15 cellular contexts compared by ENCODE assay signal in the genomic region with DNA sequence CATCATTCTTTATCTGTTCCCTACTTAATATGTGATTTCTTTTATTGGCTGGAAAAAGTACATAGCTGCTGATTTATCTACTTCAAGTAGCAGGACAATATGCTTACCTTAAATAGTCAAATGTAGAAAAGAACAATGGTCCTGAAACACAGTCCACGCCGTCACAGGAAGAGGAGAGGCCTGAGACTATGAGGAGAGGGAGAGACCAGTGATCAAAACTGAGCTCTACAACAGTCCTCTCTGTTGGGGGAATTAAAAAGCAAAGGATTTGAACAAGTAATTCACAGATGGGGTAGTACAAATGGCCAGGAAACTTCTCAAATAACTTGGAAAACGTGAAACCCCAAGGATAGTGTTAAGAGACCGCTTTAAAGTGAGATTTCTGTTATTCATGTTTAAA. TPM values are rescaled to one million over a fixed set of nuclear protein-coding genes. Genes with fewer than 3 reads are reported as not detected.
DNase-seq lines count a peak whose midpoint lies in the region; FAIRE-seq and TF ChIP-seq lines count a peak whose summit lies in the region.
"Had no signal": no experiment of that assay in that cellular context is flagged by ENCODE, and none has a peak within 500 bp of the region (broad histone marks: within the 10 kb centered on the region; RNA-seq: fewer than 3 reads in every experiment).

No MANE protein-coding gene starts in this region.

- no peak overlapping the region for H2AK5ac ChIP-seq in H1 (ENCODE audit: low read depth, low read length)

- H3K27ac ChIP-seq in H1 (ENCODE audit: low read depth, low read length), result no peak overlapping the region
- no peak overlapping the region for H3K27ac ChIP-seq in osteoblast (ENCODE audit: low read depth, low read length)
- H3K27ac ChIP-seq: epithelial cell of prostate, KMS-11, lower lobe of right lung had no signal

- WGBS in H1 (ENCODE audit: extremely low coverage in 1 of 2, insufficient coverage in 1 of 2, insufficient read length in 1 of 2, insufficient replicate concordance in 2 of 2, low coverage in 1 of 2, low lambda C conversion rate in 2 of 2, missing lambda C conversion rate in 1 of 2), 2 experiments, result 54% methylated on average over 4 of the region's 4 CpGs; no CpG with 5 or more reads in 1 of the 2 experiments

- TF ChIP-seq CTCF in Caco-2 (IDR thresholded peaks at IDR 0.05; ENCODE audit: insufficient read depth in 1 of 2, low read depth in 1 of 2, low read length in 1 of 2, severe bottlenecking in 1 of 2, unreplicated experiment in 1 of 2) (no peak), Loucy (conservative IDR thresholded peaks at IDR 0.05; ENCODE audit: low read length) (no peak), H1 (IDR thresholded peaks at IDR 0.05; ENCODE audit: control extremely low read depth in 1 of 3, insufficient read depth in 1 of 3, low read depth in 1 of 3, low read length in 3 of 3) (no peak), osteoblast (IDR thresholded peaks at IDR 0.05; ENCODE audit: extremely low read depth, low read depth, low read length) (no peak)

- no peaks in the 10 kb centered on the region for H3K36me3 ChIP-seq in Caco-2 (ENCODE audit: control insufficient read depth, insufficient read depth, low read length)
- H3K36me3 ChIP-seq in Loucy (ENCODE audit: insufficient read depth, low read length), result no peaks in the 10 kb centered on the region
- H3K36me3 ChIP-seq in H1 (ENCODE audit: control insufficient read depth in 2 of 4, insufficient read depth in 4 of 4, low read length in 3 of 4), result no peaks in the 10 kb centered on the region
- no peaks in the 10 kb centered on the region for H3K36me3 ChIP-seq in osteoblast (ENCODE audit: insufficient read depth, low read length)
- H3K36me3 ChIP-seq: lower lobe of right lung had no signal

- no peak overlapping the region for H2BK12ac ChIP-seq in H1 (ENCODE audit: low read depth, low read length)

- intact Hi-C loops in Caco-2 (cut with micrococcal nuclease; ENCODE audit: unreplicated experiment), result loop anchor here (1.0 to 5.0 kb wide), 5 partner anchors 97 to 359 kb away; a partner anchor contains a TSS

- H3K56ac ChIP-seq in H1 (replicated peaks; ENCODE audit: insufficient read length, low read depth, low read length), result no peak overlapping the region

- H3K27ac Mint-ChIP-seq in Caco-2 (ENCODE audit: unreplicated experiment), result peak overlapping the region; percentile 58
- H3K27ac Mint-ChIP-seq in activated naive CD8-positive, alpha-beta T cell treated with anti-CD3 and anti-CD28 coated beads for 36 hours, result no peak overlapping the region
- H3K27ac Mint-ChIP-seq: natural killer cell treated with Interleukin-12 subunit alpha and Interleukin-12 subunit beta and Interleukin-15 and Interleukin-18, amount 100 ng/mL, for 72 hours had no signal

- H3K9me3 ChIP-seq in Caco-2 (no peaks in the 10 kb centered on the region), Loucy (ENCODE audit: insufficient read depth, low read depth, low read length) (no peaks in the 10 kb centered on the region), H1 (ENCODE audit: insufficient read depth in 2 of 2, low read depth in 1 of 2, low read length in 1 of 2) (no peaks in the 10 kb centered on the region), osteoblast (ENCODE audit: low read depth, low read length) (no peaks in the 10 kb centered on the region)
- H3K9me3 ChIP-seq: lower lobe of right lung had no signal

- BruUV-seq in Caco-2 (replicated peaks; lab: Mats Ljungman, UMichigan), result no TSS peak

- TF ChIP-seq RAD21 in H1 (IDR thresholded peaks at IDR 0.05 in 1 of 2, conservative IDR thresholded peaks at IDR 0.05 in 1 of 2; ENCODE audit: low read depth in 2 of 2, low read length in 2 of 2), result no peak

- H2BK20ac ChIP-seq in H1 (ENCODE audit: low read length), result no peak overlapping the region

- no peak overlapping the region for H3K4me3 ChIP-seq in Caco-2 (ENCODE audit: low read depth, low read length)
- no peak overlapping the region for H3K4me3 ChIP-seq in Loucy (ENCODE audit: low read length, poor library complexity, severe bottlenecking)
- no peak overlapping the region for H3K4me3 ChIP-seq in H1 (ENCODE audit: extremely low read depth in 1 of 4, insufficient read depth in 2 of 4, low read depth in 3 of 4, low read length in 4 of 4)
- H3K4me3 ChIP-seq in osteoblast (ENCODE audit: insufficient read depth, low read length), result no peak overlapping the region
- H3K4me3 ChIP-seq: lower lobe of right lung had no signal

- POLR2A ChIA-PET in Caco-2 (lab: Charles Lee) (interaction anchor here (0.5 to 1.1 kb wide), 3 partner anchors 64 to 965 kb away, joined by 4 to 6 read pairs (median 4); no protein-coding TSS in a partner anchor), H1 (lab: Charles Lee; ENCODE audit: partially characterized antibody) (interaction anchor here (1.2 to 1.4 kb wide), 2 partner anchors 25 to 107 kb away, joined by 4 read pairs; no protein-coding TSS in a partner anchor)

- H3K4me3 Mint-ChIP-seq in Caco-2 (ENCODE audit: unreplicated experiment), result no peak overlapping the region
- no peak overlapping the region for H3K4me3 Mint-ChIP-seq in activated naive CD8-positive, alpha-beta T cell treated with anti-CD3 and anti-CD28 coated beads for 36 hours
- H3K4me3 Mint-ChIP-seq: natural killer cell treated with Interleukin-12 subunit alpha and Interleukin-12 subunit beta and Interleukin-15 and Interleukin-18, amount 100 ng/mL, for 72 hours had no signal

- no peaks in the 10 kb centered on the region for H3F3A ChIP-seq in Loucy (ENCODE audit: low read depth)

- no peaks in the 10 kb centered on the region for H3K27me3 ChIP-seq in Caco-2 (replicated peaks; ENCODE audit: control insufficient read depth, insufficient read depth, low read length)
- no peaks in the 10 kb centered on the region for H3K27me3 ChIP-seq in Loucy (ENCODE audit: insufficient read depth, low read length, poor library complexity, severe bottlenecking)
- no peaks in the 10 kb centered on the region for H3K27me3 ChIP-seq in H1 (replicated peaks in 1 of 4; ENCODE audit: control insufficient read depth in 3 of 4, extremely low read depth in 1 of 4, insufficient read depth in 3 of 4, low read length in 3 of 4)
- H3K27me3 ChIP-seq in osteoblast (ENCODE audit: insufficient read depth, low read length), result no peaks in the 10 kb centered on the region

- FAIRE-seq in H1 (lab: Jason Lieb, UNC) (no peak), GM12892 (lab: Jason Lieb, UNC) (no peak)
- FAIRE-seq: colon had no signal

- no peak for TF ChIP-seq EP300 in H1 (IDR thresholded peaks at IDR 0.05; ENCODE audit: borderline replicate concordance in 1 of 2, low read depth in 2 of 2, low read length in 2 of 2)

- no peak overlapping the region for H4K91ac ChIP-seq in H1 (replicated peaks; ENCODE audit: insufficient read length, low read length)

- CTCF ChIA-PET in Caco-2 (lab: Charles Lee) (interaction anchor here (0.6 to 2.7 kb wide), 16 partner anchors 29 to 426 kb away, joined by 3 to 48 read pairs (median 4); a partner anchor contains a TSS), H1 (lab: Charles Lee; ENCODE audit: partially characterized antibody) (interaction anchor here (0.6 to 5.4 kb wide), 67 partner anchors 8 to 637 kb away, joined by 3 to 92 read pairs (median 5); a partner anchor contains a TSS)

- no peaks in the 10 kb centered on the region for H4K20me1 ChIP-seq in Loucy (ENCODE audit: insufficient read depth, low read length, poor library complexity, severe bottlenecking)
- no peaks in the 10 kb centered on the region for H4K20me1 ChIP-seq in H1 (replicated peaks in 1 of 2; ENCODE audit: control insufficient read depth in 1 of 2, insufficient read depth in 2 of 2, low read length in 2 of 2)
- no peaks in the 10 kb centered on the region for H4K20me1 ChIP-seq in osteoblast (ENCODE audit: insufficient read depth, low read length)

- no peaks in the 10 kb centered on the region for H3K9me3 Mint-ChIP-seq in Caco-2 (ENCODE audit: unreplicated experiment)
- H3K9me3 Mint-ChIP-seq in activated naive CD8-positive, alpha-beta T cell treated with anti-CD3 and anti-CD28 coated beads for 36 hours, result no peaks in the 10 kb centered on the region
- H3K9me3 Mint-ChIP-seq: natural killer cell treated with Interleukin-12 subunit alpha and Interleukin-12 subunit beta and Interleukin-15 and Interleukin-18, amount 100 ng/mL, for 72 hours had no signal

- H4K8ac ChIP-seq in H1 (ENCODE audit: extremely low read depth, insufficient read depth, low read length), result no peak overlapping the region

- H3K18ac ChIP-seq in H1 (ENCODE audit: extremely low read depth, low read length), result no peak overlapping the region

- H3K23me2 ChIP-seq in H1 (ENCODE audit: low read depth, low read length), result no peaks in the 10 kb centered on the region

- DNase-seq in Caco-2 (no peak), H1 (ENCODE audit: low read depth in 1 of 2, low spot score in 2 of 2) (no peak), osteoblast (ENCODE audit: insufficient read length, low spot score, missing footprints) (peak; percentile 46), GM12892 (ENCODE audit: insufficient read length) (no peak), NCI-H2227 (lab: John Stamatoyannopoulos, UW; ENCODE audit: unreplicated experiment) (no peak), putamen (ENCODE audit: low spot score) (no peak)
- no peak for DNase-seq in activated naive CD8-positive, alpha-beta T cell treated with anti-CD3 and anti-CD28 coated beads for 36 hours

- no peak overlapping the region for H3K4ac ChIP-seq in H1 (replicated peaks; ENCODE audit: insufficient read length, low read depth, low read length)

- no peaks in the 10 kb centered on the region for H3K79me1 ChIP-seq in H1 (ENCODE audit: low read depth, low read length)

- H4K5ac ChIP-seq in H1 (ENCODE audit: insufficient read length, low read depth, low read length), result no peak overlapping the region

- TF ChIP-seq POLR2A in H1 (IDR thresholded peaks at IDR 0.05; ENCODE audit: control extremely low read depth in 1 of 2, low read depth in 2 of 2, low read length in 2 of 2) (no peak), GM12892 (IDR thresholded peaks at IDR 0.05; ENCODE audit: low read depth, low read length) (no peak)

- no peak overlapping the region for H2BK5ac ChIP-seq in H1 (ENCODE audit: low read depth, low read length)

- H3K9ac ChIP-seq in Loucy (ENCODE audit: low read depth, low read length, poor library complexity, severe bottlenecking) (no peak overlapping the region), H1 (replicated peaks in 1 of 4; ENCODE audit: extremely low read depth in 1 of 4, low read depth in 3 of 4, low read length in 3 of 4) (no peak overlapping the region)
- H3K9ac ChIP-seq: KMS-11 had no signal

- H3K14ac ChIP-seq in H1 (ENCODE audit: insufficient read length), result no peak overlapping the region

- no peak overlapping the region for H2BK120ac ChIP-seq in H1 (replicated peaks; ENCODE audit: low read depth, low read length)

- peaks cover 12% of the 10 kb centered on the region for H3K36me3 Mint-ChIP-seq in Caco-2 (ENCODE audit: insufficient read depth, unreplicated experiment)
- H3K36me3 Mint-ChIP-seq in activated naive CD8-positive, alpha-beta T cell treated with anti-CD3 and anti-CD28 coated beads for 36 hours, result no peaks in the 10 kb centered on the region
- H3K36me3 Mint-ChIP-seq: natural killer cell treated with Interleukin-12 subunit alpha and Interleukin-12 subunit beta and Interleukin-15 and Interleukin-18, amount 100 ng/mL, for 72 hours had no signal

- H3K23ac ChIP-seq in H1 (ENCODE audit: insufficient read length), result no peak overlapping the region

- no peaks in the 10 kb centered on the region for H3K27me3 Mint-ChIP-seq in Caco-2 (ENCODE audit: insufficient read depth, unreplicated experiment)
- peaks cover 3% of the 10 kb centered on the region for H3K27me3 Mint-ChIP-seq in activated naive CD8-positive, alpha-beta T cell treated with anti-CD3 and anti-CD28 coated beads for 36 hours

- H2BK15ac ChIP-seq in H1 (ENCODE audit: low read length), result no peak overlapping the region

- no peaks in the 10 kb centered on the region for H3K9me2 ChIP-seq in Loucy (replicated peaks; ENCODE audit: low read depth, low read length)

- H3K79me2 ChIP-seq in Loucy (ENCODE audit: insufficient read depth, low read length) (no peaks in the 10 kb centered on the region), H1 (ENCODE audit: control insufficient read depth in 1 of 2, insufficient read depth in 2 of 2, low read length in 2 of 2) (no peaks in the 10 kb centered on the region), osteoblast (ENCODE audit: insufficient read depth, low read length) (no peaks in the 10 kb centered on the region)

- peaks cover 32% of the 10 kb centered on the region for H3K4me1 ChIP-seq in Caco-2
- no peaks in the 10 kb centered on the region for H3K4me1 ChIP-seq in Loucy (ENCODE audit: insufficient read depth, low read length, poor library complexity, severe bottlenecking)
- H3K4me1 ChIP-seq in H1 (replicated peaks in 1 of 4; ENCODE audit: control insufficient read depth in 3 of 4, insufficient read depth in 4 of 4, low read length in 3 of 4), result no peaks in the 10 kb centered on the region
- no peaks in the 10 kb centered on the region for H3K4me1 ChIP-seq in osteoblast (ENCODE audit: insufficient read depth, low read length)

- H3K4me2 ChIP-seq in Loucy (ENCODE audit: low read depth, low read length, poor library complexity, severe bottlenecking) (no peak overlapping the region), H1 (ENCODE audit: insufficient read depth in 1 of 2, low read depth in 2 of 2, low read length in 2 of 2) (no peak overlapping the region), osteoblast (ENCODE audit: insufficient read depth, low read length) (no peak overlapping the region)
- H3K4me2 ChIP-seq: KMS-11 had no signal

- peaks cover 29% of the 10 kb centered on the region for H3K4me1 Mint-ChIP-seq in Caco-2 (ENCODE audit: low read depth, unreplicated experiment)
- H3K4me1 Mint-ChIP-seq in activated naive CD8-positive, alpha-beta T cell treated with anti-CD3 and anti-CD28 coated beads for 36 hours, result peaks cover 1% of the 10 kb centered on the region

- H2AFZ ChIP-seq in Loucy (ENCODE audit: low read length), result peak overlapping the region; percentile 60; the same call in 1 of the 2 replicates
- H2AFZ ChIP-seq in H1 (ENCODE audit: low read length), result peak overlapping the region; percentile 28; the same call in 1 of the 2 replicates
- H2AFZ ChIP-seq in osteoblast (ENCODE audit: low read length), result peak overlapping the region; percentile 50

RNA-seq across cellular contexts. Expression of a gene that starts 20.1 kb away (rescaled TPM):
- total RNA-seq in Caco-2 (2022) (not detected in 2 replicates), osteoblast (not detected in 2 replicates)
- total RNA-seq in H1 (2021; fragmentation: NEBNext Ultra II Directional; extraction: Animal tissue kit (Norgen Biotek cat#: 25700)), result not detected in 2 replicates
- polyA plus RNA-seq in H1 (2011; rRNA removed), result not detected in 2 replicates
- not detected for polyA plus RNA-seq in H1 (2011; cell fraction: cytosol; rRNA removed)
- polyA plus RNA-seq in H1 (2011; cell fraction: nucleus; rRNA removed), result not detected
- polyA plus RNA-seq in H1 (2012, experiment 1 of 2), result not detected in 4 replicates
- not detected for polyA plus RNA-seq in H1 (2012, experiment 2 of 2)
- polyA plus RNA-seq in H1 (2013, experiment 1 of 2), result not detected
- not detected for polyA plus RNA-seq in H1 (2013, experiment 2 of 2)
- polyA minus RNA-seq in H1 (2011; rRNA and poly(A)+ RNA removed), result not detected in 2 replicates
- not detected for polyA minus RNA-seq in H1 (2011; cell fraction: cytosol; rRNA and poly(A)+ RNA removed)
- polyA minus RNA-seq in H1 (2011; cell fraction: nucleus; rRNA and poly(A)+ RNA removed), result not detected
- polyA plus RNA-seq in GM12892 (2012; ENCODE audit: missing spikeins), result not detected
- total RNA-seq in activated naive CD8-positive, alpha-beta T cell treated with anti-CD3 and anti-CD28 coated beads for 36 hours, result not detected
- total RNA-seq: lower lobe of right lung; natural killer cell treated with Interleukin-12 subunit alpha and Interleukin-12 subunit beta and Interleukin-15 and Interleukin-18, amount 100 ng/mL, for 72 hours; right cardiac atrium; subcutaneous adipose tissue had no signal
- polyA plus RNA-seq: right cardiac atrium had no signal

RNA-seq across cellular contexts. Expression of a gene that starts 37.7 kb away (rescaled TPM):
- total RNA-seq in Caco-2 (2022) (not detected in 2 replicates), osteoblast (not detected in 2 replicates)
- total RNA-seq in H1 (2021; fragmentation: NEBNext Ultra II Directional; extraction: Animal tissue kit (Norgen Biotek cat#: 25700)), result not detected in 2 replicates
- polyA plus RNA-seq in H1 (2011; rRNA removed), result not detected in 2 replicates
- polyA plus RNA-seq in H1 (2011; cell fraction: cytosol; rRNA removed), result not detected
- not detected for polyA plus RNA-seq in H1 (2011; cell fraction: nucleus; rRNA removed)
- polyA plus RNA-seq in H1 (2012, experiment 1 of 2), result not detected in 4 replicates
- not detected for polyA plus RNA-seq in H1 (2012, experiment 2 of 2)
- polyA plus RNA-seq in H1 (2013, experiment 1 of 2), result not detected
- polyA plus RNA-seq in H1 (2013, experiment 2 of 2), result not detected
- polyA minus RNA-seq in H1 (2011; rRNA and poly(A)+ RNA removed), result not detected in 2 replicates
- not detected for polyA minus RNA-seq in H1 (2011; cell fraction: cytosol; rRNA and poly(A)+ RNA removed)
- not detected for polyA minus RNA-seq in H1 (2011; cell fraction: nucleus; rRNA and poly(A)+ RNA removed)
- not detected for polyA plus RNA-seq in GM12892 (2012; ENCODE audit: missing spikeins)
- total RNA-seq in activated naive CD8-positive, alpha-beta T cell treated with anti-CD3 and anti-CD28 coated beads for 36 hours, result not detected
- total RNA-seq: lower lobe of right lung; natural killer cell treated with Interleukin-12 subunit alpha and Interleukin-12 subunit beta and Interleukin-15 and Interleukin-18, amount 100 ng/mL, for 72 hours; right cardiac atrium; subcutaneous adipose tissue had no signal
- polyA plus RNA-seq: right cardiac atrium had no signal

RNA-seq across cellular contexts. Expression of a gene that starts 41.2 kb away (rescaled TPM):
- total RNA-seq in Caco-2 (2022) (not detected in 2 replicates), osteoblast (not detected in 2 replicates)
- total RNA-seq in H1 (2021; fragmentation: NEBNext Ultra II Directional; extraction: Animal tissue kit (Norgen Biotek cat#: 25700)), result not detected in 2 replicates
- polyA plus RNA-seq in H1 (2011; rRNA removed), result not detected in 2 replicates
- not detected for polyA plus RNA-seq in H1 (2011; cell fraction: cytosol; rRNA removed)
- not detected for polyA plus RNA-seq in H1 (2011; cell fraction: nucleus; rRNA removed)
- polyA plus RNA-seq in H1 (2012, experiment 1 of 2), result not detected in 4 replicates
- not detected for polyA plus RNA-seq in H1 (2012, experiment 2 of 2)
- not detected for polyA plus RNA-seq in H1 (2013, experiment 1 of 2)
- not detected for polyA plus RNA-seq in H1 (2013, experiment 2 of 2)
- polyA minus RNA-seq in H1 (2011; rRNA and poly(A)+ RNA removed), result not detected in 2 replicates
- polyA minus RNA-seq in H1 (2011; cell fraction: cytosol; rRNA and poly(A)+ RNA removed), result not detected
- polyA minus RNA-seq in H1 (2011; cell fraction: nucleus; rRNA and poly(A)+ RNA removed), result not detected
- not detected for polyA plus RNA-seq in GM12892 (2012; ENCODE audit: missing spikeins)
- not detected for total RNA-seq in activated naive CD8-positive, alpha-beta T cell treated with anti-CD3 and anti-CD28 coated beads for 36 hours
- total RNA-seq: lower lobe of right lung; natural killer cell treated with Interleukin-12 subunit alpha and Interleukin-12 subunit beta and Interleukin-15 and Interleukin-18, amount 100 ng/mL, for 72 hours; right cardiac atrium; subcutaneous adipose tissue had no signal
- polyA plus RNA-seq: right cardiac atrium had no signal

RNA-seq across cellular contexts. Expression of a gene that starts 47.9 kb away (rescaled TPM):
- 2.8 and 3.5 TPM in 2 replicates for total RNA-seq in Caco-2 (2022)
- total RNA-seq in H1 (2021; fragmentation: NEBNext Ultra II Directional; extraction: Animal tissue kit (Norgen Biotek cat#: 25700)), result not detected in 2 replicates
- polyA plus RNA-seq in H1 (2011; rRNA removed), result not detected in 2 replicates
- not detected for polyA plus RNA-seq in H1 (2011; cell fraction: cytosol; rRNA removed)
- not detected for polyA plus RNA-seq in H1 (2011; cell fraction: nucleus; rRNA removed)
- polyA plus RNA-seq in H1 (2012, experiment 1 of 2), result not detected in 4 replicates
- polyA plus RNA-seq in H1 (2012, experiment 2 of 2), result not detected
- polyA plus RNA-seq in H1 (2013, experiment 1 of 2), result not detected
- polyA plus RNA-seq in H1 (2013, experiment 2 of 2), result not detected
- not detected in 2 replicates for polyA minus RNA-seq in H1 (2011; rRNA and poly(A)+ RNA removed)
- polyA minus RNA-seq in H1 (2011; cell fraction: cytosol; rRNA and poly(A)+ RNA removed), result not detected
- not detected for polyA minus RNA-seq in H1 (2011; cell fraction: nucleus; rRNA and poly(A)+ RNA removed)
- total RNA-seq in osteoblast, result 1.1 and 1.2 TPM in 2 replicates
- polyA plus RNA-seq in GM12892 (2012; ENCODE audit: missing spikeins), result 6.3 TPM
- total RNA-seq in activated naive CD8-positive, alpha-beta T cell treated with anti-CD3 and anti-CD28 coated beads for 36 hours, result 1 to 10 TPM; 3.1 to 4.4 TPM
- total RNA-seq: natural killer cell treated with Interleukin-12 subunit alpha and Interleukin-12 subunit beta and Interleukin-15 and Interleukin-18, amount 100 ng/mL, for 72 hours; right cardiac atrium had no signal
- polyA plus RNA-seq: right cardiac atrium had no signal

RNA-seq across cellular contexts. Expression of a gene that starts 48.0 kb away (rescaled TPM):
- total RNA-seq in Caco-2 (2022) (88.2 and 98.5 TPM in 2 replicates), osteoblast (0.29 and 0.36 TPM in 2 replicates)
- total RNA-seq in H1 (2021; fragmentation: NEBNext Ultra II Directional; extraction: Animal tissue kit (Norgen Biotek cat#: 25700)), result 5.9 and 9.8 TPM in 2 replicates
- 7.0 and 8.4 TPM in 2 replicates for polyA plus RNA-seq in H1 (2011; rRNA removed)
- polyA plus RNA-seq in H1 (2011; cell fraction: cytosol; rRNA removed), result 5.1 TPM
- 6.7 TPM for polyA plus RNA-seq in H1 (2011; cell fraction: nucleus; rRNA removed)
- 2.8 to 6.1 TPM (median 4.4 TPM) in 4 replicates for polyA plus RNA-seq in H1 (2012, experiment 1 of 2)
- 1.7 TPM for polyA plus RNA-seq in H1 (2012, experiment 2 of 2)
- 9.2 TPM for polyA plus RNA-seq in H1 (2013, experiment 1 of 2)
- polyA plus RNA-seq in H1 (2013, experiment 2 of 2), result 9.6 TPM
- polyA minus RNA-seq in H1 (2011; rRNA and poly(A)+ RNA removed), result 15.4 and 21.1 TPM in 2 replicates
- 5.9 TPM for polyA minus RNA-seq in H1 (2011; cell fraction: cytosol; rRNA and poly(A)+ RNA removed)
- polyA minus RNA-seq in H1 (2011; cell fraction: nucleus; rRNA and poly(A)+ RNA removed), result 14.9 TPM
- not detected for polyA plus RNA-seq in GM12892 (2012; ENCODE audit: missing spikeins)
- total RNA-seq in activated naive CD8-positive, alpha-beta T cell treated with anti-CD3 and anti-CD28 coated beads for 36 hours, result not detected
- total RNA-seq: natural killer cell treated with Interleukin-12 subunit alpha and Interleukin-12 subunit beta and Interleukin-15 and Interleukin-18, amount 100 ng/mL, for 72 hours had no signal
